10 cellular contexts compared by ENCODE assay signal in the genomic region with DNA sequence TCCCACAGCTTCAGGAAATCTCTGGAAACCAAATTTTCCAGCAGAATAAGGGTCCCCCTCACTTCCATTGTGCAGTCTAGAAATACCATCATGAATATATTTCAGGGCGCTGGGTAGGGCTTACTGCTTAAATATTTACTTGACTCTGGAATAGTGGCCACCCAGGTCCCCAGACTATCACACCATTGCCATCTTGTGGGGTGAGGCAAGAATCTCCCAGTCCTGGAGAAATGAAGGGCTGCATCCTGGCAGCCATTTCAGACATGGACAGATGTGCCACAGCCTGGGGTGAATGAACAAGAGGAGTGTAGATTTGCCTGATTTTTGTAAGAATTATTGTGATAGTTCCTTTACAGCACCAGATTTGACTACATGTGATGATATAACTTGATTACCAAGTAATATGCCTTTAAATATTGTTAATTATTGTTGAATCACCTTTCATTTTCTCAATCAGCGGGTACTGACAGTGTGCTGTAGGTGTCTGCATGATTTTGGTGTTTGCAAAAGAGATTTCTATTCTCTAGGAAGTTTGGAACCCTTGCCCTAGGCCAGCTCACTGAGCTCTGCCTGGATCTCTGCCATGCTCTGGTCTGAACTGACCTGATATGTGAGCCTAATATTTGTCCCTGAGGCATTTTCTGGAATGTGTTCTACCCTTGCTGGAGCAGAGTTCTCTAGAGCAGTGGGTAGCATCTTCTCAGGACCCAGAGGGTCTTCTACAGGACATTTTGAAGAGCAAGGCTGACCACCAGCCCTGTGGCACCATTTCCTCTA.
A peak's percentile ranks its signal among the peaks of the same experiment; 100 is the strongest.
DNase-seq lines count a peak whose midpoint lies in the region; ATAC-seq and TF ChIP-seq lines count a peak whose summit lies in the region.
"Had no signal": no experiment of that assay in that cellular context is flagged by ENCODE, and none has a peak within 500 bp of the region (broad histone marks: within the 10 kb centered on the region; RNA-seq: fewer than 3 reads in every experiment).

No MANE protein-coding gene starts in this region.

- no peaks in the 10 kb centered on the region for H3K36me3 ChIP-seq in GM23338 (ENCODE audit: insufficient read depth)
- no peaks in the 10 kb centered on the region for H3K36me3 ChIP-seq in SJCRH30
- no peaks in the 10 kb centered on the region for H3K36me3 ChIP-seq in Peyer's patch

- H3K27ac ChIP-seq in GM23338 (ENCODE audit: low read depth) (no peak overlapping the region), SJCRH30 (no peak overlapping the region), Peyer's patch (no peak overlapping the region)

- no peaks in the 10 kb centered on the region for H3K9me2 ChIP-seq in GM23338 (ENCODE audit: insufficient read depth)

- no peak overlapping the region for H3K4me3 Mint-ChIP-seq in GM23338
- H3K4me3 Mint-ChIP-seq: dendritic cell treated with granulocyte-macrophage colony-stimulating factor and Interleukin-4, amounts not matched to agents 40 ng/mL and 50 ng/mL, for 4 days had no signal

- no peaks in the 10 kb centered on the region for H3K4me1 ChIP-seq in GM23338 (ENCODE audit: insufficient read depth)
- H3K4me1 ChIP-seq in SJCRH30: no peaks in the 10 kb centered on the region
- no peaks in the 10 kb centered on the region for H3K4me1 ChIP-seq in Peyer's patch

- H3K9me3 Mint-ChIP-seq in GM23338: no peaks in the 10 kb centered on the region
- H3K9me3 Mint-ChIP-seq: dendritic cell treated with granulocyte-macrophage colony-stimulating factor and Interleukin-4, amounts not matched to agents 40 ng/mL and 50 ng/mL, for 4 days had no signal

- no peaks in the 10 kb centered on the region for H3K27me3 ChIP-seq in GM23338 (ENCODE audit: insufficient read depth)
- H3K27me3 ChIP-seq in SJCRH30: no peaks in the 10 kb centered on the region; the same call in 1 of the 2 replicates
- H3K27me3 ChIP-seq in Peyer's patch: no peaks in the 10 kb centered on the region

- no peaks in the 10 kb centered on the region for H3K79me2 ChIP-seq in GM23338 (replicated peaks; ENCODE audit: insufficient read depth)

- no peaks in the 10 kb centered on the region for H4K20me1 ChIP-seq in GM23338 (replicated peaks; ENCODE audit: insufficient read depth)

- intact Hi-C loops in left cardiac atrium (cut with DNase I): loop anchor here in 1 of 2 donors (5.0 to 10.0 kb wide), 2 partner anchors 166 to 519 kb away; no protein-coding TSS in a partner anchor

- H3K36me3 Mint-ChIP-seq in GM23338 (ENCODE audit: low read depth): no peaks in the 10 kb centered on the region

- H3K4me2 ChIP-seq in GM23338: no peak overlapping the region

- peak; percentile 26 for DNase-seq in AG08396 (ENCODE audit: low spot score)
- no peak for DNase-seq in GM23338 (ENCODE audit: low spot score)
- DNase-seq in SJCRH30: peak; percentile 9 to 41
- peak; percentile 17 for DNase-seq in left cardiac atrium
- DNase-seq in Peyer's patch: no peak
- no peak for DNase-seq in NCI-H2081 treated with DMSO at 0.1 percent for 48 hours (lab: John Stamatoyannopoulos, UW)
- no peak for DNase-seq in NCI-H1436 (lab: John Stamatoyannopoulos, UW)
- DNase-seq: T-helper 9 cell had no signal

- no peaks in the 10 kb centered on the region for H3F3A ChIP-seq in GM23338 (replicated peaks; ENCODE audit: low read depth)

- H3K4me3 ChIP-seq in GM23338 (no peak overlapping the region), SJCRH30 (no peak overlapping the region), Peyer's patch (no peak overlapping the region)

- H3K27me3 Mint-ChIP-seq in GM23338 (ENCODE audit: insufficient read depth, low read depth, poor library complexity): no peaks in the 10 kb centered on the region
- H3K27me3 Mint-ChIP-seq: dendritic cell treated with granulocyte-macrophage colony-stimulating factor and Interleukin-4, amounts not matched to agents 40 ng/mL and 50 ng/mL, for 4 days had no signal

- ATAC-seq in GM23338: peak; percentile 49
- peak; percentile 33 to 74 for ATAC-seq in left cardiac atrium
- ATAC-seq in GM19395 (IDR thresholded peaks at IDR 0.05; ENCODE audit: unreplicated experiment): no peak

- no peak for TF ChIP-seq POLR2A in Peyer's patch (IDR thresholded peaks at IDR 0.05)

- peaks cover 5% of the 10 kb centered on the region; the same call in 1 of the 3 replicates for H3K4me1 Mint-ChIP-seq in GM23338

- no peaks in the 10 kb centered on the region for H3K9me3 ChIP-seq in SJCRH30 (replicated peaks)
- no peaks in the 10 kb centered on the region for H3K9me3 ChIP-seq in Peyer's patch

- TF ChIP-seq CTCF in GM23338 (conservative IDR thresholded peaks at IDR 0.05; ENCODE audit: low read depth in 2 of 2) (peak; percentile 33 to 59), Peyer's patch (IDR thresholded peaks at IDR 0.05) (peak in 3 of 6 experiments; percentile 18 to 22 (median 19))

- H3K27ac Mint-ChIP-seq in GM23338: no peak overlapping the region
- H3K27ac Mint-ChIP-seq: dendritic cell treated with granulocyte-macrophage colony-stimulating factor and Interleukin-4, amounts not matched to agents 40 ng/mL and 50 ng/mL, for 4 days had no signal

- H2AFZ ChIP-seq in GM23338: no peak overlapping the region

TF ChIP-seq in GM23338, 12 proteins besides CTCF, POLR2A, EP300 and RAD21:
- TF ChIP-seq EZH2 (IDR thresholded peaks at IDR 0.05; ENCODE audit: low read depth, unreplicated experiment) (no peak), ZNF114 (CRISPR knock-in tag; IDR thresholded peaks at IDR 0.05) (no peak)

Comparison
In these comparisons a context has a peak if more than half of its experiments do, and no peak if none do; other contexts are left out.
1. DNase-seq: peak in AG08396 (single experiment), SJCRH30 (2 of 2) and left cardiac atrium (single experiment); none in GM23338 (single experiment), Peyer's patch (0 of 3), NCI-H2081 treated with DMSO at 0.1 percent for 48 hours (single experiment) and NCI-H1436 (single experiment).